ENCODE assay signal across 12 cellular contexts in genomic region chr17:80498242-80498919, GRCh38. TPM values are rescaled to one million over a fixed set of nuclear protein-coding genes. Genes with fewer than 3 reads are reported as not detected.
DNase-seq lines count a peak whose midpoint lies in the region; ATAC-seq, FAIRE-seq and TF ChIP-seq lines count a peak whose summit lies in the region.
"Had no signal": no experiment of that assay in that cellular context is flagged by ENCODE, and none has a peak within 500 bp of the region (broad histone marks: within the 10 kb centered on the region; RNA-seq: fewer than 3 reads in every experiment).

No MANE protein-coding gene starts in this region.

- H3K4me2 ChIP-seq in GM12878 (ENCODE audit: control insufficient read depth, insufficient read depth) (no peak overlapping the region), PC-3 (ENCODE audit: low read length) (no peak overlapping the region)

- no peak; the same call in 1 of the 3 replicates for ATAC-seq in GM12878
- ATAC-seq in stimulated activated naive B cell treated with anti-CD40 and anti-IgM and Interleukin-4, amounts not matched to agents 10 μg/mL and 1 μg/mL and 100 μg/mL, for 72 hours (replicated peaks), result peak; percentile 25 to 45
- no peak for ATAC-seq in PC-3
- ATAC-seq in naive thymus-derived CD4-positive, alpha-beta T cell, result no peak

- no peaks in the 10 kb centered on the region for H3K9me2 ChIP-seq in PC-3 (replicated peaks; ENCODE audit: low read length)

- RAD21 ChIA-PET in GM12878 (lab: Charles Lee; ENCODE audit: unreplicated experiment), result no interaction called here

- no peak for TF ChIP-seq CTCF in HEK293 (tag by site-specific recombination; IDR thresholded peaks at IDR 0.05)
- TF ChIP-seq CTCF in GM12878 (IDR thresholded peaks at IDR 0.05 in 2 of 3, conservative IDR thresholded peaks at IDR 0.05 in 1 of 3; ENCODE audit: control insufficient read depth in 2 of 3, extremely low read depth in 1 of 3, insufficient read depth in 1 of 3, low read depth in 3 of 3, low read length in 3 of 3), result no peak
- TF ChIP-seq CTCF in PC-3 (conservative IDR thresholded peaks at IDR 0.05; ENCODE audit: low read depth, low read length), result no peak

- H3K79me2 ChIP-seq in GM12878 (ENCODE audit: control insufficient read depth, insufficient read depth, low read length) (no peaks in the 10 kb centered on the region), PC-3 (ENCODE audit: low read length) (no peaks in the 10 kb centered on the region)

- POLR2A ChIA-PET in HEK293 (lab: Yijun Ruan, JAX), result no interaction called here
- POLR2A ChIA-PET in GM12878 (lab: Charles Lee), result no interaction called here
- POLR2A ChIA-PET in PC-3 (lab: Charles Lee; ENCODE audit: unreplicated experiment), result no interaction called here
- POLR2A ChIA-PET in activated CD4-positive, alpha-beta memory T cell treated with anti-CD3 and anti-CD28 coated beads, Interleukin-2, amount 10 ng/mL, durations not matched to agents 7 days and 5 days (lab: Charles Lee), result no interaction called here
- POLR2A ChIA-PET in naive thymus-derived CD4-positive, alpha-beta T cell (lab: Charles Lee), result no interaction called here

- no peak for FAIRE-seq in GM12878 (lab: Jason Lieb, UNC)
- FAIRE-seq: G401.6 had no signal

- H2AFZ ChIP-seq in GM12878 (ENCODE audit: control insufficient read depth, low read depth, low read length) (no peak overlapping the region), PC-3 (ENCODE audit: low read length) (no peak overlapping the region)

- no peak for TF ChIP-seq POLR2A in GM12878 (IDR thresholded peaks at IDR 0.05; ENCODE audit: low read depth, low read length)

- peaks cover 0 to 4% of the 10 kb centered on the region in 2 experiments; a peak in 1 of 4 replicates for H3K27me3 ChIP-seq in GM12878 (replicated peaks in 1 of 2; ENCODE audit: control insufficient read depth in 2 of 2, insufficient read depth in 2 of 2, low read length in 1 of 2)
- peaks cover 25% of the 10 kb centered on the region; the same call in 1 of the 2 replicates for H3K27me3 ChIP-seq in PC-3 (ENCODE audit: low read length)
- no peaks in the 10 kb centered on the region for H3K27me3 ChIP-seq in naive thymus-derived CD4-positive, alpha-beta T cell (ENCODE audit: control insufficient read depth in 2 of 2, insufficient read depth in 2 of 2, low read length in 2 of 2)

- H3K4me1 ChIP-seq in HEK293 (ENCODE audit: control insufficient read depth, insufficient read depth, low read length) (no peaks in the 10 kb centered on the region), GM12878 (ENCODE audit: control insufficient read depth, insufficient read depth, low read length) (no peaks in the 10 kb centered on the region), PC-3 (ENCODE audit: insufficient read depth, low read length) (no peaks in the 10 kb centered on the region)
- no peaks in the 10 kb centered on the region for H3K4me1 ChIP-seq in naive thymus-derived CD4-positive, alpha-beta T cell (ENCODE audit: control insufficient read depth in 2 of 2, insufficient read depth in 2 of 2, low read length in 2 of 2)

- CTCF ChIA-PET in HEK293 (lab: Yijun Ruan, JAX) (interaction anchor here (0.8 kb wide), 1 partner anchor 21 kb away, joined by 3 read pairs; no protein-coding TSS in a partner anchor), GM12878 (lab: Yijun Ruan, JAX) (no interaction called here), PC-3 (lab: Charles Lee) (no interaction called here)
- CTCF ChIA-PET in activated CD4-positive, alpha-beta memory T cell treated with anti-CD3 and anti-CD28 coated beads, Interleukin-2, amount 10 ng/mL, durations not matched to agents 7 days and 5 days (lab: Charles Lee), result no interaction called here
- CTCF ChIA-PET in naive thymus-derived CD4-positive, alpha-beta T cell (lab: Charles Lee), result no interaction called here

- BruUV-seq in GM12878 (replicated peaks; lab: Mats Ljungman, UMichigan) (no TSS peak), PC-3 (replicated peaks; lab: Mats Ljungman, UMichigan) (no TSS peak)

- H3K9me3 Mint-ChIP-seq in stimulated activated naive B cell treated with anti-CD40 and anti-IgM and Interleukin-4, amounts not matched to agents 10 μg/mL and 1 μg/mL and 100 μg/mL, for 72 hours, result no peaks in the 10 kb centered on the region
- H3K9me3 Mint-ChIP-seq in activated CD4-positive, alpha-beta memory T cell treated with anti-CD3 and anti-CD28 coated beads, Interleukin-2, amount 10 ng/mL, durations not matched to agents 7 days and 5 days, result peaks cover 2% of the 10 kb centered on the region
- no peaks in the 10 kb centered on the region for H3K9me3 Mint-ChIP-seq in naive thymus-derived CD4-positive, alpha-beta T cell
- H3K9me3 Mint-ChIP-seq: activated B cell treated with CpG ODN at 0.5 μM for 24 hours; activated naive CD4-positive, alpha-beta T cell treated with anti-CD3 and anti-CD28 coated beads, Interleukin-2, amount 10 ng/mL, durations not matched to agents 7 days and 5 days had no signal

- peaks cover 21 to 78% of the 10 kb centered on the region in 2 donors for H3K27me3 Mint-ChIP-seq in stimulated activated naive B cell treated with anti-CD40 and anti-IgM and Interleukin-4, amounts not matched to agents 10 μg/mL and 1 μg/mL and 100 μg/mL, for 72 hours
- peaks cover 37% of the 10 kb centered on the region for H3K27me3 Mint-ChIP-seq in activated CD4-positive, alpha-beta memory T cell treated with anti-CD3 and anti-CD28 coated beads, Interleukin-2, amount 10 ng/mL, durations not matched to agents 7 days and 5 days
- peaks cover 7 to 23% (median 13%) of the 10 kb centered on the region in 5 donors for H3K27me3 Mint-ChIP-seq in naive thymus-derived CD4-positive, alpha-beta T cell

- no peaks in the 10 kb centered on the region for H3K36me3 Mint-ChIP-seq in stimulated activated naive B cell treated with anti-CD40 and anti-IgM and Interleukin-4, amounts not matched to agents 10 μg/mL and 1 μg/mL and 100 μg/mL, for 72 hours
- H3K36me3 Mint-ChIP-seq in activated CD4-positive, alpha-beta memory T cell treated with anti-CD3 and anti-CD28 coated beads, Interleukin-2, amount 10 ng/mL, durations not matched to agents 7 days and 5 days (ENCODE audit: low read depth), result no peaks in the 10 kb centered on the region
- H3K36me3 Mint-ChIP-seq in naive thymus-derived CD4-positive, alpha-beta T cell, result no peaks in the 10 kb centered on the region
- H3K36me3 Mint-ChIP-seq: activated naive CD4-positive, alpha-beta T cell treated with anti-CD3 and anti-CD28 coated beads, Interleukin-2, amount 10 ng/mL, durations not matched to agents 7 days and 5 days had no signal

- no peaks in the 10 kb centered on the region for H3F3A ChIP-seq in PC-3 (ENCODE audit: low read length, unreplicated experiment)

- H3K9ac ChIP-seq in GM12878 (ENCODE audit: control insufficient read depth, insufficient read depth, low read length), result no peak overlapping the region
- no peak overlapping the region for H3K9ac ChIP-seq in PC-3 (ENCODE audit: low read length)

- H3K36me3 ChIP-seq in HEK293 (ENCODE audit: control insufficient read depth in 2 of 2, insufficient read depth in 1 of 2, low read length in 2 of 2), result no peaks in the 10 kb centered on the region
- no peaks in the 10 kb centered on the region for H3K36me3 ChIP-seq in GM12878 (ENCODE audit: control insufficient read depth in 2 of 2, insufficient read depth in 2 of 2, low read length in 1 of 2)
- H3K36me3 ChIP-seq in PC-3 (ENCODE audit: low read depth, low read length), result no peaks in the 10 kb centered on the region
- H3K36me3 ChIP-seq in naive thymus-derived CD4-positive, alpha-beta T cell (ENCODE audit: control insufficient read depth in 2 of 3, insufficient read depth in 3 of 3, low read length in 3 of 3), result no peaks in the 10 kb centered on the region
- H3K36me3 ChIP-seq: lower lobe of right lung had no signal

- H4K20me1 ChIP-seq in GM12878 (ENCODE audit: control insufficient read depth, insufficient read depth) (no peaks in the 10 kb centered on the region), PC-3 (ENCODE audit: low read length) (no peaks in the 10 kb centered on the region)

- WGBS in GM12878 (ENCODE audit: insufficient coverage, insufficient replicate concordance, low lambda C conversion rate, missing lambda C conversion rate), result 37% methylated on average over 30 of the region's 30 CpGs

- H3K4me3 ChIP-seq in HEK293 (ENCODE audit: low read depth, low read length), result no peak overlapping the region
- no peak overlapping the region for H3K4me3 ChIP-seq in GM12878
- H3K4me3 ChIP-seq in PC-3 (ENCODE audit: low read length), result no peak overlapping the region
- H3K4me3 ChIP-seq in naive thymus-derived CD4-positive, alpha-beta T cell (ENCODE audit: low read length), result no peak overlapping the region
- H3K4me3 ChIP-seq: lower lobe of right lung had no signal

- no peak overlapping the region for H3K27ac Mint-ChIP-seq in stimulated activated naive B cell treated with anti-CD40 and anti-IgM and Interleukin-4, amounts not matched to agents 10 μg/mL and 1 μg/mL and 100 μg/mL, for 72 hours
- no peak overlapping the region for H3K27ac Mint-ChIP-seq in activated CD4-positive, alpha-beta memory T cell treated with anti-CD3 and anti-CD28 coated beads, Interleukin-2, amount 10 ng/mL, durations not matched to agents 7 days and 5 days
- peak overlapping the region in 2 of 9 donors; percentile 3 to 22 for H3K27ac Mint-ChIP-seq in naive thymus-derived CD4-positive, alpha-beta T cell
- H3K27ac Mint-ChIP-seq: activated B cell treated with CpG ODN at 0.5 μM for 24 hours had no signal

- SMC1A ChIA-PET in GM12878 (lab: Charles Lee; ENCODE audit: uncharacterized antibody, unreplicated experiment), result no interaction called here

- in situ Hi-C loops in GM12878 (cut with MboI), result no loop called here

- DNase-seq in GM12878 (ENCODE audit: low read depth, low spot score) (no peak), islet precursor cell (peak; percentile 70), PC-3 (no peak)
- DNase-seq in stimulated activated naive B cell treated with anti-CD40 and anti-IgM and Interleukin-4, amounts not matched to agents 10 μg/mL and 1 μg/mL and 100 μg/mL, for 72 hours, result no peak
- no peak for DNase-seq in activated CD4-positive, alpha-beta memory T cell treated with anti-CD3 and anti-CD28 coated beads, Interleukin-2, amount 10 ng/mL, durations not matched to agents 7 days and 5 days
- DNase-seq in naive thymus-derived CD4-positive, alpha-beta T cell, result no peak
- DNase-seq: activated B cell treated with CpG ODN at 0.5 μM for 24 hours; activated naive CD4-positive, alpha-beta T cell treated with anti-CD3 and anti-CD28 coated beads, Interleukin-2, amount 10 ng/mL, durations not matched to agents 7 days and 5 days; lower lobe of right lung had no signal

- H3K4me3 Mint-ChIP-seq in stimulated activated naive B cell treated with anti-CD40 and anti-IgM and Interleukin-4, amounts not matched to agents 10 μg/mL and 1 μg/mL and 100 μg/mL, for 72 hours, result no peak overlapping the region
- no peak overlapping the region for H3K4me3 Mint-ChIP-seq in activated CD4-positive, alpha-beta memory T cell treated with anti-CD3 and anti-CD28 coated beads, Interleukin-2, amount 10 ng/mL, durations not matched to agents 7 days and 5 days
- H3K4me3 Mint-ChIP-seq in naive thymus-derived CD4-positive, alpha-beta T cell, result no peak overlapping the region
- H3K4me3 Mint-ChIP-seq: activated B cell treated with CpG ODN at 0.5 μM for 24 hours; activated naive CD4-positive, alpha-beta T cell treated with anti-CD3 and anti-CD28 coated beads, Interleukin-2, amount 10 ng/mL, durations not matched to agents 7 days and 5 days had no signal

- TF ChIP-seq EP300 in GM12878 (IDR thresholded peaks at IDR 0.05; ENCODE audit: borderline replicate concordance in 1 of 2, control insufficient read depth in 1 of 2, low read depth in 2 of 2, low read length in 2 of 2), result no peak

- H3K27ac ChIP-seq in HEK293 (ENCODE audit: extremely low read depth, low read depth, low read length), result no peak overlapping the region
- H3K27ac ChIP-seq in GM12878 (ENCODE audit: control insufficient read depth, insufficient read depth), result no peak overlapping the region
- H3K27ac ChIP-seq in PC-3 (ENCODE audit: low read length), result no peak overlapping the region
- H3K27ac ChIP-seq in naive thymus-derived CD4-positive, alpha-beta T cell (ENCODE audit: low read depth, low read length), result no peak overlapping the region
- H3K27ac ChIP-seq: lower lobe of right lung had no signal

- H3K4me1 Mint-ChIP-seq in stimulated activated naive B cell treated with anti-CD40 and anti-IgM and Interleukin-4, amounts not matched to agents 10 μg/mL and 1 μg/mL and 100 μg/mL, for 72 hours, result peaks cover 0 to 2% of the 10 kb centered on the region in 2 donors
- H3K4me1 Mint-ChIP-seq in activated CD4-positive, alpha-beta memory T cell treated with anti-CD3 and anti-CD28 coated beads, Interleukin-2, amount 10 ng/mL, durations not matched to agents 7 days and 5 days, result peaks cover 10% of the 10 kb centered on the region
- H3K4me1 Mint-ChIP-seq in naive thymus-derived CD4-positive, alpha-beta T cell, result peaks cover 0 to 15% (median 11%) of the 10 kb centered on the region in 7 donors

- no peaks in the 10 kb centered on the region for H3K9me3 ChIP-seq in HEK293 (ENCODE audit: control insufficient read depth, insufficient read depth, low read depth, low read length)
- H3K9me3 ChIP-seq in GM12878 (replicated peaks; ENCODE audit: control insufficient read depth, insufficient read depth, low read length), result no peaks in the 10 kb centered on the region
- H3K9me3 ChIP-seq in PC-3 (ENCODE audit: low read length), result no peaks in the 10 kb centered on the region
- H3K9me3 ChIP-seq in naive thymus-derived CD4-positive, alpha-beta T cell (ENCODE audit: control insufficient read depth in 2 of 3, low read length in 3 of 3), result no peaks in the 10 kb centered on the region
- H3K9me3 ChIP-seq: lower lobe of right lung had no signal

- no peak for TF ChIP-seq RAD21 in GM12878 (IDR thresholded peaks at IDR 0.05; ENCODE audit: insufficient read depth, low read depth, low read length)

- intact Hi-C loops in GM12878 (cut with micrococcal nuclease; ENCODE audit: unreplicated experiment), result no loop called here
- intact Hi-C loops in PC-3 (cut with micrococcal nuclease), result no loop called here
- intact Hi-C loops in naive thymus-derived CD4-positive, alpha-beta T cell (cut with micrococcal nuclease), result no loop called here

RNA-seq across cellular contexts. Expression of gene NPTX1, which starts 22.0 kb away (rescaled TPM):
- not detected in 2 replicates for total RNA-seq in GM12878 (2013; cell fraction: nucleolus; rRNA removed)
- total RNA-seq in GM12878 (2014; rRNA removed), result not detected in 2 replicates
- total RNA-seq in GM12878 (2014; rRNA removed; fragmentation: Illumina TruSeq; extraction: Trizol), result not detected in 2 replicates
- total RNA-seq in GM12878 (2021), result 0.05 TPM in 1 of 2 replicates, not detected in the other
- not detected for polyA plus RNA-seq in GM12878 (2011; ENCODE audit: low read depth)
- polyA plus RNA-seq in GM12878 (2011; rRNA removed), result not detected in 2 replicates
- polyA plus RNA-seq in GM12878 (2011; cell fraction: cytosol; rRNA removed), result 0.01 and 0.02 TPM in 2 replicates
- 0.03 and 0.04 TPM in 2 replicates for polyA plus RNA-seq in GM12878 (2011; cell fraction: nucleus; rRNA removed)
- 0.08 TPM in 2 replicates for polyA plus RNA-seq in GM12878 (2012)
- polyA plus RNA-seq in GM12878 (2014; fragmentation: Illumina TruSeq; extraction: Trizol), result not detected in 2 replicates
- not detected for polyA plus RNA-seq in GM12878 (2014; fragmentation: Nextera tagmentation; extraction: Ambion mirVana)
- polyA plus RNA-seq in GM12878 (2014; rRNA removed), result not detected in 2 replicates
- polyA plus RNA-seq in GM12878 (2016; fragmentation: Nextera tagmentation; extraction: Ambion mirVana), result not detected
- not detected in 2 replicates for polyA minus RNA-seq in GM12878 (2011; rRNA and poly(A)+ RNA removed)
- polyA minus RNA-seq in GM12878 (2011; cell fraction: cytosol; rRNA and poly(A)+ RNA removed), result not detected in 2 replicates
- polyA minus RNA-seq in GM12878 (2011; cell fraction: nucleus; rRNA and poly(A)+ RNA removed), result not detected in 2 replicates
- total RNA-seq in PC-3 (2014; rRNA removed), result 0.55 and 4.3 TPM in 2 replicates
- total RNA-seq in activated CD4-positive, alpha-beta memory T cell treated with anti-CD3 and anti-CD28 coated beads, Interleukin-2, amount 10 ng/mL, durations not matched to agents 7 days and 5 days, result 10 to 100 TPM in 1 of 2 experiments, 1 to 10 TPM in 1; 8.8 to 10.0 TPM
- total RNA-seq in naive thymus-derived CD4-positive, alpha-beta T cell, result 10 to 100 TPM in 1 of 5 experiments, under 1 TPM in 3, not detected in 1; 0.11 to 98.0 (median 0.35) TPM
- polyA plus RNA-seq in naive thymus-derived CD4-positive, alpha-beta T cell, result not detected
- total RNA-seq: subcutaneous adipose tissue had no signal

RNA-seq across cellular contexts. Expression of gene RPTOR, which starts 46.3 kb away (rescaled TPM):
- 181 and 215 TPM in 2 replicates for total RNA-seq in GM12878 (2013; cell fraction: nucleolus; rRNA removed)
- total RNA-seq in GM12878 (2014; rRNA removed) (9.8 and 11.8 TPM in 2 replicates), GM12878 (2014; rRNA removed; fragmentation: Illumina TruSeq; extraction: Trizol) (6.1 and 6.7 TPM in 2 replicates), GM12878 (2021) (30.0 and 32.1 TPM in 2 replicates), PC-3 (2014; rRNA removed) (46.2 and 64.6 TPM in 2 replicates)
- polyA plus RNA-seq in GM12878 (2011; ENCODE audit: low read depth), result 3.8 TPM
- polyA plus RNA-seq in GM12878 (2011; rRNA removed) (1.8 and 2.6 TPM in 2 replicates), GM12878 (2014; fragmentation: Illumina TruSeq; extraction: Trizol) (3.3 and 6.2 TPM in 2 replicates), GM12878 (2014; fragmentation: Nextera tagmentation; extraction: Ambion mirVana) (under 1 TPM; 0.18 to 0.26 TPM), GM12878 (2014; rRNA removed) (9.3 and 12.2 TPM in 2 replicates), GM12878 (2016; fragmentation: Nextera tagmentation; extraction: Ambion mirVana) (10 to 100 TPM in 1 of 2 experiments, 1 to 10 TPM in 1; 9.9 to 10.9 TPM)
- 4.8 and 4.9 TPM in 2 replicates for polyA plus RNA-seq in GM12878 (2011; cell fraction: cytosol; rRNA removed)
- 17.4 and 23.3 TPM in 2 replicates for polyA plus RNA-seq in GM12878 (2011; cell fraction: nucleus; rRNA removed)
- 9.5 and 10.9 TPM in 2 replicates for polyA plus RNA-seq in GM12878 (2012)
- polyA minus RNA-seq in GM12878 (2011; rRNA and poly(A)+ RNA removed), result 11.4 and 20.0 TPM in 2 replicates
- polyA minus RNA-seq in GM12878 (2011; cell fraction: cytosol; rRNA and poly(A)+ RNA removed), result 6.4 and 7.1 TPM in 2 replicates
- 28.2 and 48.3 TPM in 2 replicates for polyA minus RNA-seq in GM12878 (2011; cell fraction: nucleus; rRNA and poly(A)+ RNA removed)
- total RNA-seq in activated CD4-positive, alpha-beta memory T cell treated with anti-CD3 and anti-CD28 coated beads, Interleukin-2, amount 10 ng/mL, durations not matched to agents 7 days and 5 days, result 10 to 100 TPM; 88.9 to 91.8 TPM
- 10 to 100 TPM; 53.7 to 89.8 (median 69.5) TPM for total RNA-seq in naive thymus-derived CD4-positive, alpha-beta T cell
- polyA plus RNA-seq in naive thymus-derived CD4-positive, alpha-beta T cell, result 10 to 100 TPM; 10.9 to 14.7 TPM

Comparison
In these comparisons a context has a peak if more than half of its experiments do, and no peak if none do; other contexts are left out.
1. ATAC-seq: peak in stimulated activated naive B cell treated with anti-CD40 and anti-IgM and Interleukin-4, amounts not matched to agents 10 μg/mL and 1 μg/mL and 100 μg/mL, for 72 hours (2 of 2); none in GM12878 (single experiment), PC-3 (single experiment) and naive thymus-derived CD4-positive, alpha-beta T cell (single experiment).